ENCODE assay signal across 13 cellular contexts in genomic region chr3:112463250-112463649, GRCh38. TPM values are rescaled to one million over a fixed set of nuclear protein-coding genes. Genes with fewer than 3 reads are reported as not detected.
DNase-seq lines count a peak whose midpoint lies in the region; ATAC-seq lines count a peak whose summit lies in the region.
"Had no signal": no experiment of that assay in that cellular context is flagged by ENCODE, and none has a peak within 500 bp of the region (broad histone marks: within the 10 kb centered on the region; RNA-seq: fewer than 3 reads in every experiment).

No MANE protein-coding gene starts in this region.

- H3K27ac Mint-ChIP-seq in CD4-positive, CD25-positive, alpha-beta regulatory T cell = peak overlapping the region; percentile 55 to 95 (median 73)
- H3K27ac Mint-ChIP-seq in activated CD8-positive, alpha-beta T cell treated with anti-CD3 and anti-CD28 coated beads, Interleukin-2, amount 10 ng/mL, durations not matched to agents 7 days and 5 days = peak overlapping the region; percentile 84

- peaks cover 0 to 3% (median 0%) of the 10 kb centered on the region in 7 donors for H3K9me3 Mint-ChIP-seq in CD4-positive, CD25-positive, alpha-beta regulatory T cell
- peaks cover 3% of the 10 kb centered on the region for H3K9me3 Mint-ChIP-seq in activated CD8-positive, alpha-beta T cell treated with anti-CD3 and anti-CD28 coated beads, Interleukin-2, amount 10 ng/mL, durations not matched to agents 7 days and 5 days (ENCODE audit: insufficient read depth)

- H3K36me3 ChIP-seq in CD4-positive, CD25-positive, alpha-beta regulatory T cell (ENCODE audit: control insufficient read depth, insufficient read depth, low read length) = no peaks in the 10 kb centered on the region
- H3K36me3 ChIP-seq: gastroesophageal sphincter, right lobe of liver had no signal

- no peaks in the 10 kb centered on the region for H3K27me3 ChIP-seq in CD4-positive, CD25-positive, alpha-beta regulatory T cell (ENCODE audit: control insufficient read depth, insufficient read depth, low read length)
- H3K27me3 ChIP-seq: gastroesophageal sphincter, right lobe of liver had no signal

- peak overlapping the region; percentile 13 to 68 (median 25) for H3K4me3 Mint-ChIP-seq in CD4-positive, CD25-positive, alpha-beta regulatory T cell
- peak overlapping the region; percentile 11 for H3K4me3 Mint-ChIP-seq in activated CD8-positive, alpha-beta T cell treated with anti-CD3 and anti-CD28 coated beads, Interleukin-2, amount 10 ng/mL, durations not matched to agents 7 days and 5 days

- peak in 2 of 3 donors; percentile 23 to 52 for DNase-seq in CD4-positive, CD25-positive, alpha-beta regulatory T cell
- peak; percentile 45 for DNase-seq in activated CD8-positive, alpha-beta T cell treated with anti-CD3 and anti-CD28 coated beads, Interleukin-2, amount 10 ng/mL, durations not matched to agents 7 days and 5 days
- DNase-seq in NCI-H526 (lab: John Stamatoyannopoulos, UW) (no peak), left colon (no peak)
- DNase-seq: NCI-H526 treated with DMSO at 0.1 percent for 48 hours, right lobe of liver had no signal

- H3K4me1 Mint-ChIP-seq in CD4-positive, CD25-positive, alpha-beta regulatory T cell = peaks cover 49 to 79% (median 57%) of the 10 kb centered on the region in 4 donors
- peaks cover 85% of the 10 kb centered on the region for H3K4me1 Mint-ChIP-seq in activated CD8-positive, alpha-beta T cell treated with anti-CD3 and anti-CD28 coated beads, Interleukin-2, amount 10 ng/mL, durations not matched to agents 7 days and 5 days (ENCODE audit: low read depth)

- ATAC-seq in CD4-positive, CD25-positive, alpha-beta regulatory T cell (ENCODE audit: low read depth in 2 of 2) = peak; percentile 59
- ATAC-seq in GM18870 (IDR thresholded peaks at IDR 0.05; ENCODE audit: unreplicated experiment) = peak; percentile 40
- ATAC-seq in HG02885 (IDR thresholded peaks at IDR 0.05; ENCODE audit: poor library complexity, unreplicated experiment) = peak; percentile 56
- ATAC-seq in activated CD8-positive, alpha-beta T cell treated with anti-CD3 and anti-CD28 coated beads, Interleukin-2, amount 10 ng/mL, durations not matched to agents 7 days and 5 days = peak; percentile 40
- ATAC-seq in HG03280 (IDR thresholded peaks at IDR 0.05; ENCODE audit: unreplicated experiment) = no peak
- no peak for ATAC-seq in GM21723 (IDR thresholded peaks at IDR 0.05; ENCODE audit: unreplicated experiment)
- no peak for ATAC-seq in left colon
- ATAC-seq: gastroesophageal sphincter, right lobe of liver had no signal

- CTCF ChIA-PET in activated CD8-positive, alpha-beta T cell treated with anti-CD3 and anti-CD28 coated beads, Interleukin-2, amount 10 ng/mL, durations not matched to agents 7 days and 5 days (lab: Charles Lee) = interaction anchor here (1.2 to 2.8 kb wide), 4 partner anchors 18 to 130 kb away, joined by 3 to 10 read pairs (median 6); partner anchors contain the start of genes BTLA and CD200

- POLR2A ChIA-PET in activated CD8-positive, alpha-beta T cell treated with anti-CD3 and anti-CD28 coated beads, Interleukin-2, amount 10 ng/mL, durations not matched to agents 7 days and 5 days (lab: Charles Lee) = interaction anchor here (1.0 to 1.2 kb wide), 2 partner anchors 9 to 35 kb away, joined by 3 read pairs; no protein-coding TSS in a partner anchor

- peak overlapping the region; percentile 61 for H3K4me3 ChIP-seq in CD4-positive, CD25-positive, alpha-beta regulatory T cell (ENCODE audit: low read depth, low read length)
- H3K4me3 ChIP-seq: gastroesophageal sphincter, right lobe of liver had no signal

- H3K36me3 Mint-ChIP-seq in CD4-positive, CD25-positive, alpha-beta regulatory T cell = peaks cover 27% of the 10 kb centered on the region
- peaks cover 51% of the 10 kb centered on the region for H3K36me3 Mint-ChIP-seq in activated CD8-positive, alpha-beta T cell treated with anti-CD3 and anti-CD28 coated beads, Interleukin-2, amount 10 ng/mL, durations not matched to agents 7 days and 5 days (ENCODE audit: low read depth)

- peaks cover 47% of the 10 kb centered on the region for H3K4me1 ChIP-seq in CD4-positive, CD25-positive, alpha-beta regulatory T cell (ENCODE audit: control insufficient read depth, insufficient read depth, low read length, poor library complexity, severe bottlenecking)
- H3K4me1 ChIP-seq: gastroesophageal sphincter, right lobe of liver had no signal

- intact Hi-C loops in left colon (cut with DNase I, micrococcal nuclease) = no loop called here

- H3K9me3 ChIP-seq in CD4-positive, CD25-positive, alpha-beta regulatory T cell (ENCODE audit: control insufficient read depth in 2 of 2, low read length in 2 of 2) = no peaks in the 10 kb centered on the region
- H3K9me3 ChIP-seq: gastroesophageal sphincter, right lobe of liver had no signal

- H3K27me3 Mint-ChIP-seq in CD4-positive, CD25-positive, alpha-beta regulatory T cell = no peaks in the 10 kb centered on the region
- no peaks in the 10 kb centered on the region for H3K27me3 Mint-ChIP-seq in activated CD8-positive, alpha-beta T cell treated with anti-CD3 and anti-CD28 coated beads, Interleukin-2, amount 10 ng/mL, durations not matched to agents 7 days and 5 days (ENCODE audit: low read depth)

- no peak overlapping the region for H3K27ac ChIP-seq in CD4-positive, CD25-positive, alpha-beta regulatory T cell (ENCODE audit: insufficient read depth, low read length, poor library complexity, severe bottlenecking)
- H3K27ac ChIP-seq: gastroesophageal sphincter, right lobe of liver had no signal

RNA-seq across cellular contexts. Expression of gene BTLA, which starts 36.0 kb away (rescaled TPM):
- total RNA-seq in CD4-positive, CD25-positive, alpha-beta regulatory T cell = 7.1 TPM
- polyA plus RNA-seq in CD4-positive, CD25-positive, alpha-beta regulatory T cell = 1 to 10 TPM; 2.7 to 5.7 (median 4.6) TPM
- total RNA-seq in activated CD8-positive, alpha-beta T cell treated with anti-CD3 and anti-CD28 coated beads, Interleukin-2, amount 10 ng/mL, durations not matched to agents 7 days and 5 days = 10 to 100 TPM; 22.3 to 26.0 TPM
- 1 to 10 TPM in 1 of 2 donors, under 1 TPM in 1; 0.27 to 1.2 TPM for total RNA-seq in left colon
- total RNA-seq: M059J had no signal
- polyA plus RNA-seq: BJ had no signal

Comparison
In these comparisons a context has a peak if more than half of its experiments do, and no peak if none do; other contexts are left out.
1. ATAC-seq: peak in CD4-positive, CD25-positive, alpha-beta regulatory T cell (2 of 2), GM18870 (single experiment), HG02885 (single experiment) and activated CD8-positive, alpha-beta T cell treated with anti-CD3 and anti-CD28 coated beads, Interleukin-2, amount 10 ng/mL, durations not matched to agents 7 days and 5 days (single experiment); none in HG03280 (single experiment), GM21723 (single experiment) and left colon (single experiment).
2. DNase-seq: peak in CD4-positive, CD25-positive, alpha-beta regulatory T cell (2 of 3) and activated CD8-positive, alpha-beta T cell treated with anti-CD3 and anti-CD28 coated beads, Interleukin-2, amount 10 ng/mL, durations not matched to agents 7 days and 5 days (single experiment); none in NCI-H526 (0 of 2) and left colon (0 of 2).